ENCODE assay signal across 11 cellular contexts in genomic region chr6:36607782-36608386, GRCh38. TPM values are rescaled to one million over a fixed set of nuclear protein-coding genes. Genes with fewer than 3 reads are reported as not detected.
A peak's percentile ranks its signal among the peaks of the same experiment; 100 is the strongest.
DNase-seq lines count a peak whose midpoint lies in the region; ATAC-seq and TF ChIP-seq lines count a peak whose summit lies in the region.
"Had no signal": no experiment of that assay in that cellular context is flagged by ENCODE, and none has a peak within 500 bp of the region (broad histone marks: within the 10 kb centered on the region; RNA-seq: fewer than 3 reads in every experiment).

No MANE protein-coding gene starts in this region.

- H3K9ac ChIP-seq in SK-N-SH, result no peak overlapping the region

- H3K9me3 Mint-ChIP-seq in progenitor cell of endocrine pancreas (ENCODE audit: low read depth), result no peaks in the 10 kb centered on the region

- no peak for TF ChIP-seq RAD21 in SK-N-SH (IDR thresholded peaks at IDR 0.05; ENCODE audit: low read length)

- H3K27ac Mint-ChIP-seq in progenitor cell of endocrine pancreas, result peak overlapping the region; percentile 88

- H3K4me3 ChIP-seq in SK-N-SH (ENCODE audit: low read depth in 2 of 2, low read length in 1 of 2), result no peak overlapping the region
- H3K4me3 ChIP-seq in esophagus muscularis mucosa, result no peak overlapping the region
- H3K4me3 ChIP-seq: lower lobe of right lung had no signal

- DNase-seq in DMS 273 (lab: John Stamatoyannopoulos, UW; ENCODE audit: unreplicated experiment) (peak; percentile 69), DMS 273 treated with DMSO at 0.1 percent for 48 hours (lab: John Stamatoyannopoulos, UW) (no peak), SK-N-SH (no peak), esophagus muscularis mucosa (ENCODE audit: extremely low spot score) (no peak), progenitor cell of endocrine pancreas (ENCODE audit: low spot score, unreplicated experiment) (no peak), kidney tubule cell (ENCODE audit: low spot score) (no peak)
- DNase-seq: 8988T; stimulated activated CD4-positive, alpha-beta T cell treated with anti-CD3 and anti-CD28 coated beads, Interleukin-1b, Interleukin-23, amount 100 ng/mL, for 48 hours had no signal

- no peak for ATAC-seq in GM19463 (IDR thresholded peaks at IDR 0.05; ENCODE audit: unreplicated experiment)
- ATAC-seq in GM18511 (IDR thresholded peaks at IDR 0.05; ENCODE audit: unreplicated experiment), result no peak

- H3K79me2 ChIP-seq in SK-N-SH (ENCODE audit: insufficient read depth), result peaks cover 64% of the 10 kb centered on the region

- H3K4me1 Mint-ChIP-seq in progenitor cell of endocrine pancreas (ENCODE audit: low read depth), result peaks cover 42% of the 10 kb centered on the region

- POLR2A ChIA-PET in SK-N-SH (lab: Yijun Ruan, JAX), result interaction anchor here (0.6 to 3.7 kb wide), 3 partner anchors 10 to 260 kb away, joined by 3 to 22 read pairs (median 5); no protein-coding TSS in a partner anchor

- 92% methylated on average over 10 of the region's 10 CpGs for WGBS in SK-N-SH (ENCODE audit: low lambda C conversion rate)
- 57% methylated on average over 10 of the region's 10 CpGs for WGBS in esophagus muscularis mucosa

- H4K20me1 ChIP-seq in SK-N-SH (ENCODE audit: insufficient read depth), result peaks cover 79% of the 10 kb centered on the region

- no peak for TF ChIP-seq CTCF in SK-N-SH (IDR thresholded peaks at IDR 0.05)
- no peak for TF ChIP-seq CTCF in esophagus muscularis mucosa (IDR thresholded peaks at IDR 0.05)
- no peak for TF ChIP-seq CTCF in progenitor cell of endocrine pancreas (IDR thresholded peaks at IDR 0.05; ENCODE audit: unreplicated experiment)

- no peak overlapping the region for H2AFZ ChIP-seq in SK-N-SH (ENCODE audit: low read depth)

- no peak for TF ChIP-seq EP300 in SK-N-SH (IDR thresholded peaks at IDR 0.05; ENCODE audit: borderline replicate concordance in 1 of 2, low read depth in 1 of 2, low read length in 1 of 2)
- TF ChIP-seq EP300 in esophagus muscularis mucosa (IDR thresholded peaks at IDR 0.05), result no peak

- H3K9me3 ChIP-seq in SK-N-SH, result no peaks in the 10 kb centered on the region
- H3K9me3 ChIP-seq in esophagus muscularis mucosa, result no peaks in the 10 kb centered on the region
- H3K9me3 ChIP-seq: lower lobe of right lung had no signal

- no peak for TF ChIP-seq POLR2A in esophagus muscularis mucosa (IDR thresholded peaks at IDR 0.05; ENCODE audit: low read depth)

- H3K9me2 ChIP-seq in SK-N-SH, result no peaks in the 10 kb centered on the region

- peaks cover 58 to 85% of the 10 kb centered on the region in 2 experiments for H3K36me3 ChIP-seq in SK-N-SH (replicated peaks in 1 of 2; ENCODE audit: control insufficient read depth in 1 of 2, insufficient read depth in 2 of 2, low read length in 1 of 2)
- H3K36me3 ChIP-seq in esophagus muscularis mucosa, result peaks cover 40 to 85% (median 76%) of the 10 kb centered on the region in 4 donors

- peaks cover 95% of the 10 kb centered on the region for H3F3A ChIP-seq in SK-N-SH (replicated peaks; ENCODE audit: insufficient read depth)

- H3K36me3 Mint-ChIP-seq in progenitor cell of endocrine pancreas (ENCODE audit: insufficient read depth), result peaks cover 61% of the 10 kb centered on the region

- intact Hi-C loops in esophagus muscularis mucosa (cut with DNase I), result no loop called here

- H3K4me3 Mint-ChIP-seq in progenitor cell of endocrine pancreas (ENCODE audit: low read depth), result peak overlapping the region; percentile 40

- H3K27ac ChIP-seq in SK-N-SH (ENCODE audit: low read depth in 2 of 2, low read length in 1 of 2) (peak overlapping the region; percentile 43 to 68), esophagus muscularis mucosa (replicated peaks in 1 of 4) (peak overlapping the region; percentile 50 to 72 (median 60))
- H3K27ac ChIP-seq: lower lobe of right lung had no signal

- CTCF ChIA-PET in SK-N-SH (lab: Yijun Ruan, JAX), result interaction anchor here (1.2 to 3.6 kb wide), 4 partner anchors 8 to 151 kb away, joined by 3 to 15 read pairs (median 12); no protein-coding TSS in a partner anchor

- H3K4me2 ChIP-seq in SK-N-SH, result no peak overlapping the region

- H3K4me1 ChIP-seq in SK-N-SH (ENCODE audit: control insufficient read depth in 1 of 2, insufficient read depth in 2 of 2, low read depth in 1 of 2, low read length in 1 of 2) (peaks cover 11 to 14% of the 10 kb centered on the region in 2 experiments), esophagus muscularis mucosa (peaks cover 55 to 78% (median 65%) of the 10 kb centered on the region in 4 donors)

- no peaks in the 10 kb centered on the region for H3K27me3 ChIP-seq in SK-N-SH (ENCODE audit: insufficient read depth)
- H3K27me3 ChIP-seq in esophagus muscularis mucosa, result no peaks in the 10 kb centered on the region

- no peaks in the 10 kb centered on the region for H3K27me3 Mint-ChIP-seq in progenitor cell of endocrine pancreas

TF ChIP-seq in SK-N-SH, 30 proteins besides CTCF, POLR2A, EP300 and RAD21:
- no peak for TF ChIP-seq USF1 (IDR thresholded peaks at IDR 0.05; ENCODE audit: borderline replicate concordance, low read depth)
- no peak for TF ChIP-seq RXRA (IDR thresholded peaks at IDR 0.05; ENCODE audit: borderline replicate concordance, low read depth)
- no peak for TF ChIP-seq ELF1 (IDR thresholded peaks at IDR 0.05)
- no peak for TF ChIP-seq TEAD4 (IDR thresholded peaks at IDR 0.05; ENCODE audit: borderline replicate concordance, insufficient read depth)
- no peak for TF ChIP-seq RCOR1 (IDR thresholded peaks at IDR 0.05; ENCODE audit: low read length)
- TF ChIP-seq TAF1 (IDR thresholded peaks at IDR 0.05; ENCODE audit: borderline replicate concordance, low read depth, low read length), result no peak
- TF ChIP-seq POLR2AphosphoS5 (IDR thresholded peaks at IDR 0.05; ENCODE audit: low read depth, low read length), result no peak; the same call in 1 of the 2 replicates
- TF ChIP-seq YY1 (IDR thresholded peaks at IDR 0.05; ENCODE audit: low read depth), result no peak
- TF ChIP-seq MEF2A (IDR thresholded peaks at IDR 0.05; ENCODE audit: borderline replicate concordance, low read depth), result no peak
- no peak for TF ChIP-seq JUND (IDR thresholded peaks at IDR 0.05)
- no peak for TF ChIP-seq FOSL2 (IDR thresholded peaks at IDR 0.05; ENCODE audit: borderline replicate concordance, low read depth)
- TF ChIP-seq EZH2phosphoT487 (IDR thresholded peaks at IDR 0.05; ENCODE audit: borderline replicate concordance, low read depth), result no peak
- no peak for TF ChIP-seq NFIC (IDR thresholded peaks at IDR 0.05; ENCODE audit: borderline replicate concordance)
- no peak for TF ChIP-seq RFX5 (IDR thresholded peaks at IDR 0.05; ENCODE audit: low read length)
- TF ChIP-seq GATA2 (CRISPR knock-in tag; IDR thresholded peaks at IDR 0.05), result no peak
TF ChIP-seq in SK-N-SH: peak in this region for 0.

RNA-seq across cellular contexts. Expression of gene SRSF3, which starts 13.7 kb away (rescaled TPM):
- 330 and 351 TPM in 2 replicates for polyA plus RNA-seq in SK-N-SH (2012; rRNA removed)
- 405 and 473 TPM in 2 replicates for polyA plus RNA-seq in SK-N-SH (2012; cell fraction: cytosol; rRNA removed)
- polyA plus RNA-seq in SK-N-SH (2012; cell fraction: nucleus; rRNA removed), result 242 and 281 TPM in 2 replicates
- total RNA-seq in esophagus muscularis mucosa (100 to 1,000 TPM; 149 to 226 (median 180) TPM), progenitor cell of endocrine pancreas (427 and 442 TPM in 2 replicates)
